13 cellular contexts compared by ENCODE assay signal in genomic region chr6:11778648-11779307, GRCh38. TPM values are rescaled to one million over a fixed set of nuclear protein-coding genes. Genes with fewer than 3 reads are reported as not detected.
A peak's percentile ranks its signal among the peaks of the same experiment; 100 is the strongest.
DNase-seq lines count a peak whose midpoint lies in the region; ATAC-seq and TF ChIP-seq lines count a peak whose summit lies in the region.
"Had no signal": no experiment of that assay in that cellular context is flagged by ENCODE, and none has a peak within 500 bp of the region (broad histone marks: within the 10 kb centered on the region; RNA-seq: fewer than 3 reads in every experiment).

Gene ADTRP, minus strand, starts transcription at chr6:11778803. Its CDS starts 44 bp downstream, at chr6:11778759.

- H3K36me3 ChIP-seq in WERI-Rb-1 (no peaks in the 10 kb centered on the region), testis (ENCODE audit: low read depth, missing control alignments) (no peaks in the 10 kb centered on the region)

- no peaks in the 10 kb centered on the region for H3K4me1 Mint-ChIP-seq in activated T-cell treated with anti-CD3 and anti-CD28 coated beads, Interleukin-2, amount 50 U/mL, for 4 hours (ENCODE audit: low read depth)

- no peak for DNase-seq in activated T-cell treated with anti-CD3 and anti-CD28 coated beads, Interleukin-2, amount 50 U/mL, for 4 hours
- no peak for DNase-seq in activated T-cell treated with anti-CD3 and anti-CD28 coated beads, Interleukin-2, amount 50 U/mL, for 48 hours
- DNase-seq in WERI-Rb-1 = peak; percentile 51
- DNase-seq in left lobe of liver (ENCODE audit: low spot score) = no peak
- DNase-seq in testis = no peak
- DNase-seq in occipital lobe (lab: John Stamatoyannopoulos, UW) = no peak
- DNase-seq in NCI-H2196 treated with DMSO at 0.1 percent for 48 hours (lab: John Stamatoyannopoulos, UW; ENCODE audit: unreplicated experiment) = no peak
- DNase-seq: effector CD8-positive, alpha-beta T cell; KG1 had no signal

- no peak within 1 kb of the TSS for H3K4me3 ChIP-seq in WERI-Rb-1 (ENCODE audit: low read depth, low read length)
- H3K4me3 ChIP-seq in testis = no peak within 1 kb of the TSS
- H3K4me3 ChIP-seq: A549, PC-9 had no signal

- H3K36me3 Mint-ChIP-seq in activated T-cell treated with anti-CD3 and anti-CD28 coated beads, Interleukin-2, amount 50 U/mL, for 4 hours (ENCODE audit: insufficient read depth) = no peaks in the 10 kb centered on the region

- intact Hi-C loops in testis (cut with DNase I; ENCODE audit: low total_unique reads) = no loop called here

- H3K27ac ChIP-seq in WERI-Rb-1 (no peak within 1 kb of the TSS), testis (no peak within 1 kb of the TSS)
- H3K27ac ChIP-seq: PC-9 had no signal

- no peak for TF ChIP-seq CTCF in WERI-Rb-1 (IDR thresholded peaks at IDR 0.05; ENCODE audit: low read depth, low read length)
- no peak for TF ChIP-seq CTCF in testis (IDR thresholded peaks at IDR 0.05)

- no peak within 1 kb of the TSS for H3K4me3 Mint-ChIP-seq in activated T-cell treated with anti-CD3 and anti-CD28 coated beads, Interleukin-2, amount 50 U/mL, for 4 hours

- H3K27me3 ChIP-seq in WERI-Rb-1 (ENCODE audit: insufficient read depth, low read depth, severe bottlenecking) = no peaks in the 10 kb centered on the region
- H3K27me3 ChIP-seq in testis = no peaks in the 10 kb centered on the region

- no peaks in the 10 kb centered on the region for H3K9me3 Mint-ChIP-seq in activated T-cell treated with anti-CD3 and anti-CD28 coated beads, Interleukin-2, amount 50 U/mL, for 4 hours

- TF ChIP-seq POLR2A in testis (IDR thresholded peaks at IDR 0.05) = no peak

- WGBS in testis, 2 donors = 76 to 78% methylated on average over 8 of the region's 8 CpGs

- no peaks in the 10 kb centered on the region for H3K27me3 Mint-ChIP-seq in activated T-cell treated with anti-CD3 and anti-CD28 coated beads, Interleukin-2, amount 50 U/mL, for 4 hours (ENCODE audit: low read depth)

- H3K9me3 ChIP-seq in WERI-Rb-1 (ENCODE audit: severe bottlenecking) (no peaks in the 10 kb centered on the region), testis (no peaks in the 10 kb centered on the region)
- H3K9me3 ChIP-seq: A549 had no signal

- no peak for ATAC-seq in activated T-cell treated with anti-CD3 and anti-CD28 coated beads, Interleukin-2, amount 50 U/mL, for 4 hours
- ATAC-seq in left lobe of liver (peak; percentile 48), esophagus mucosa (no peak)
- ATAC-seq: A549 had no signal

- peaks cover 3% of the 10 kb centered on the region for H3K4me1 ChIP-seq in testis

RNA-seq across cellular contexts. Expression of gene ADTRP, which starts in this region (rescaled TPM):
- total RNA-seq in activated T-cell treated with anti-CD3 and anti-CD28 coated beads, Interleukin-2, amount 50 U/mL, for 4 hours = 10 to 100 TPM; 11.6 to 16.6 (median 15.6) TPM
- total RNA-seq in left lobe of liver (0.25 TPM), testis (10 to 100 TPM in 1 of 2 donors, 1 to 10 TPM in 1; 8.3 to 21.3 TPM), occipital lobe (2.5 TPM), esophagus mucosa (0.72 TPM)
- 49.6 TPM for polyA plus RNA-seq in testis (ENCODE audit: insufficient read depth, low read depth, low replicate concordance)
- total RNA-seq: osteocyte had no signal

Comparison
In these comparisons a context has a peak if more than half of its experiments do, and no peak if none do; other contexts are left out.
1. Peak in ATAC-seq in left lobe of liver; RNA of the gene not detected or under 1 TPM.